ENCODE assay signal across 11 cellular contexts in the genomic region with DNA sequence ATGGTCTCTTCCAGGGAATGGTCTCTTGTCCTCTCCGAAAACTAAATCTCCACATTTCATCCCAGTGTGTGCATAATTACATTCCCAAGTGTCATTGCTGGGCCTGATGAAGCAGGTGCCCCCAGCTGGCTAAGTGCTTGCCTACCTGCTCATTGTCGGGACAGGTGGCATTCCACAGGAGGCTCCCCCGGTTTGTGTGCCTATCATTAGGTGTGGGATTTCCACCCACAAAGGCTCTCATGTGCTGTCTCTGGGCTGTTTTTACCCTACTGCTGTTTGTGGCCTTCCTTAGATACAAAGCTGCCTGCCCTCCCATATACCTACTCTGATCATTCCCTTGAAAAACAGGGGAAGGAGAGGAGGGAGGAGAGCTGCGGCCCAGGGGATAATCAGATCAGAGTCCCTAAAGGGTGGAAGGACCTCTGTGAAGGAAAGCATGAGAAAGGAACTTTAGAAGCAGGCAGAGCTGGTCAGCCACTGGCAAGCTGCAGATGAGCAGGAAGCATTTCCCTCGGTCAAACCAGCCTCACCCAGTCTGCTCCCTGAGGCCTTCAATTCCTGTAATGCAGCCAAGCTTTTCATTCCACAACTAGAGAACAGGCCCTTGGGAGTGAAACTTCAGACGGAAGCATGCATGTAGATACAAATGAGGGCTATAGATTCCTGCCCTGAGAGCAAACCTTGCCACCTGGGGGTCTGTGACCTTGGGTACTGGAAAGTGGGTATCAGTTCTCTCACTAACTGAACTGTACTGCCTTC.
A peak's percentile ranks its signal among the peaks of the same experiment; 100 is the strongest.
DNase-seq lines count a peak whose midpoint lies in the region; ATAC-seq and TF ChIP-seq lines count a peak whose summit lies in the region.
"Had no signal": no experiment of that assay in that cellular context is flagged by ENCODE, and none has a peak within 500 bp of the region (broad histone marks: within the 10 kb centered on the region; RNA-seq: fewer than 3 reads in every experiment).

No MANE protein-coding gene starts in this region.

- H3K79me2 ChIP-seq in parathyroid adenoma = no peaks in the 10 kb centered on the region

- no peak overlapping the region for H3K9ac ChIP-seq in parathyroid adenoma

- no peak overlapping the region for H3K4me3 ChIP-seq in parathyroid adenoma (ENCODE audit: low read depth, low read length)

- H3K4me1 ChIP-seq in parathyroid adenoma = peaks cover 24% of the 10 kb centered on the region

- H2AFZ ChIP-seq in parathyroid adenoma = peak overlapping the region; percentile 67

- H3K9me3 ChIP-seq in parathyroid adenoma (ENCODE audit: control insufficient read depth, low read length) = no peaks in the 10 kb centered on the region

- H3K36me3 ChIP-seq in parathyroid adenoma (ENCODE audit: control insufficient read depth, insufficient read depth, low read length) = no peaks in the 10 kb centered on the region

- H3K4me2 ChIP-seq in parathyroid adenoma (ENCODE audit: low read length) = no peak overlapping the region

- peak; percentile 65 for ATAC-seq in Right ventricle myocardium inferior
- no peak for ATAC-seq in HG02981 (IDR thresholded peaks at IDR 0.05; ENCODE audit: unreplicated experiment)

- DNase-seq in Caki2 (ENCODE audit: low read depth) (peak; percentile 49), SK-MEL-5 (ENCODE audit: low read depth, low spot score) (peak; percentile 74), Right ventricle myocardium inferior (ENCODE audit: missing footprints) (no peak), NCI-H187 treated with DMSO at 0.1 percent for 48 hours (lab: John Stamatoyannopoulos, UW) (no peak), T-helper 1 cell (no peak), GM20000 (ENCODE audit: low spot score) (no peak)
- DNase-seq: activated CD4-positive, CD25-positive, alpha-beta regulatory T cell treated with anti-CD3 and anti-CD28 coated beads, Interleukin-2, amount 50 U/mL, for 72 hours; effector CD8-positive, alpha-beta T cell; NCI-H1930 had no signal

- intact Hi-C loops in Right ventricle myocardium inferior (cut with DNase I) = loop anchor here (5.0 kb wide), 1 partner anchor 54 kb away; no protein-coding TSS in a partner anchor

- TF ChIP-seq CTCF in parathyroid adenoma (IDR thresholded peaks at IDR 0.05) (no peak), GM20000 (IDR thresholded peaks at IDR 0.05; ENCODE audit: extremely low read depth, missing control alignments) (no peak)

- peak overlapping the region; percentile 26 for H3K27ac ChIP-seq in parathyroid adenoma

- H3K27me3 ChIP-seq in parathyroid adenoma (ENCODE audit: control insufficient read depth, insufficient read depth, low read length) = no peaks in the 10 kb centered on the region

- in situ Hi-C loops in Caki2 (cut with HindIII; ENCODE audit: low pct_unique_long_range_greater_than_20kb, low sequenced_read_pairs) = no loop called here
- in situ Hi-C loops in SK-MEL-5 (cut with HindIII; ENCODE audit: low pct_unique_long_range_greater_than_20kb, low sequenced_read_pairs) = no loop called here

Comparison
In these comparisons a context has a peak if more than half of its experiments do, and no peak if none do; other contexts are left out.
1. DNase-seq: peak in Caki2 (single experiment) and SK-MEL-5 (single experiment); none in Right ventricle myocardium inferior (single experiment), NCI-H187 treated with DMSO at 0.1 percent for 48 hours (single experiment), T-helper 1 cell (0 of 5) and GM20000 (single experiment).